Comparison of ENCODE assay signal across 7 cellular contexts in genomic region chr19:18478545-18479311, GRCh38. TPM values are rescaled to one million over a fixed set of nuclear protein-coding genes. Genes with fewer than 3 reads are reported as not detected.
DNase-seq lines count a peak whose midpoint lies in the region; ATAC-seq lines count a peak whose summit lies in the region.

No MANE protein-coding gene starts in this region.

- in situ Hi-C loops in SK-MEL-5 (cut with HindIII; ENCODE audit: low pct_unique_long_range_greater_than_20kb, low sequenced_read_pairs), result no loop called here

- peak; percentile 59 for ATAC-seq in GM18520 (IDR thresholded peaks at IDR 0.05; ENCODE audit: unreplicated experiment)
- peak; percentile 79 for ATAC-seq in HG03095 (IDR thresholded peaks at IDR 0.05; ENCODE audit: unreplicated experiment)
- ATAC-seq in GM18867 (IDR thresholded peaks at IDR 0.05; ENCODE audit: unreplicated experiment), result no peak

- peak overlapping the region; percentile 91 for H3K27ac ChIP-seq in adipose tissue (ENCODE audit: low read depth, low read length)

- DNase-seq in SK-MEL-5 (ENCODE audit: low read depth, low spot score) (peak; percentile 67), hypothalamus (lab: John Stamatoyannopoulos, UW) (peak in 28 of 51 donors; percentile 9 to 65 (median 26))
- peak; percentile 85 for DNase-seq in stimulated activated CD4-positive, alpha-beta T cell treated with anti-CD3 and anti-CD28 coated beads, Interleukin-15, amount 100 ng/mL, for 24 hours

- 45 to 65% (median 48%) methylated on average over 17 of the region's 17 CpGs for WGBS in adipose tissue, 3 donors

RNA-seq across cellular contexts. Expression of gene ISYNA1, which starts 40.8 kb away (rescaled TPM):
- 8.3 and 12.7 TPM in 2 replicates for total RNA-seq in SK-MEL-5 (2014; rRNA removed; shearing (Covaris generic))
- polyA plus RNA-seq in SK-MEL-5 (2015; cell fraction: cytosol; rRNA removed), result 18.4 and 20.9 TPM in 2 replicates
- 107 and 119 TPM in 2 replicates for polyA plus RNA-seq in SK-MEL-5 (2015; cell fraction: nucleus; rRNA removed)
- polyA plus RNA-seq in adipose tissue, result 10 to 100 TPM; 18.3 to 55.6 (median 24.3) TPM

RNA-seq across cellular contexts. Expression of gene ELL, which starts 43.1 kb away (rescaled TPM):
- 4.0 and 4.7 TPM in 2 replicates for total RNA-seq in SK-MEL-5 (2014; rRNA removed; shearing (Covaris generic))
- 10.0 and 10.9 TPM in 2 replicates for polyA plus RNA-seq in SK-MEL-5 (2015; cell fraction: cytosol; rRNA removed)
- polyA plus RNA-seq in SK-MEL-5 (2015; cell fraction: nucleus; rRNA removed), result 4.9 and 10.1 TPM in 2 replicates
- polyA plus RNA-seq in adipose tissue, result 10 to 100 TPM in 1 of 3 donors, 1 to 10 TPM in 2; 6.5 to 25.9 (median 9.2) TPM

RNA-seq across cellular contexts. Expression of gene SSBP4, which starts 59.5 kb away (rescaled TPM):
- total RNA-seq in SK-MEL-5 (2014; rRNA removed; shearing (Covaris generic)), result 18.9 and 25.7 TPM in 2 replicates
- 34.2 and 44.7 TPM in 2 replicates for polyA plus RNA-seq in SK-MEL-5 (2015; cell fraction: cytosol; rRNA removed)
- 144 and 159 TPM in 2 replicates for polyA plus RNA-seq in SK-MEL-5 (2015; cell fraction: nucleus; rRNA removed)
- 10 to 100 TPM; 28.1 to 83.2 (median 72.5) TPM for polyA plus RNA-seq in adipose tissue

Comparison
In these comparisons a context has a peak if more than half of its experiments do, and no peak if none do; other contexts are left out.
1. DNase-seq: peak in every context shown above with its lines; median percentile 85 in stimulated activated CD4-positive, alpha-beta T cell treated with anti-CD3 and anti-CD28 coated beads, Interleukin-15, amount 100 ng/mL, for 24 hours; 67 in SK-MEL-5; 26 in hypothalamus.